In the genomic region with DNA sequence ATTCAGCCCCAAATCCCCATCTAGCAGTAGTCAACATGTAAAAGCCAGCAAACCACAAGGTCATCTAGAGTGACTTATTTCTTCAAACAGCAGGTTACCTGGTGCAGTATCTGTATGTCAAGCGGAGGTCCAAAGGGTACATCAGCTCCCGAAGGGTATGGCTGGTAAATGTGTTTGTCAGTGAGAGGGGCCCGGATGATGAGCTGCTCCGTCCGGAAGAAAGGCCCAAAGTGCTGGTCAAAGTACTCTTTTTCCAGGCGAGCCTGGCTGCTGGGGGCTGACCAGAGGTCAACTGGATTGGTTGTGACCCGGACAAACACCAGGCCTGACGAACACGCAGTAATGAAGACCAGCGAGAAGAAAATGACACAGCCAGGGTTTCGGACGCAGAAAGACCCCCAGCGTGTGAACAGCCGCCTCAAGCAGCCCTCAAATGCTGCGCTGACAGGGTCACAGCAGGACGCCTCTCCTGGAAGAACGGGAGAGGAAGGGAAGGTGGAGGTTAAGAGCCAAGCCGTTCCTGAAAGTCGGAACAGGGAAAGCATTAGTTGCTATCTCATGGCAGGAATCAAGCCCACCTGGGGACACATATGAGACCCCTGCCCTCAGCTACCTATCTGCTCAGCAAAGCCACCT, we compare ENCODE assay signal across 1 cellular context.
TF ChIP-seq lines count a peak whose summit lies in the region.

No MANE protein-coding gene starts in this region.

TF ChIP-seq in HepG2, 621 proteins besides CTCF, POLR2A, EP300 and RAD21 (continued from another document and continues in another):
- TF ChIP-seq, protein P1, sequence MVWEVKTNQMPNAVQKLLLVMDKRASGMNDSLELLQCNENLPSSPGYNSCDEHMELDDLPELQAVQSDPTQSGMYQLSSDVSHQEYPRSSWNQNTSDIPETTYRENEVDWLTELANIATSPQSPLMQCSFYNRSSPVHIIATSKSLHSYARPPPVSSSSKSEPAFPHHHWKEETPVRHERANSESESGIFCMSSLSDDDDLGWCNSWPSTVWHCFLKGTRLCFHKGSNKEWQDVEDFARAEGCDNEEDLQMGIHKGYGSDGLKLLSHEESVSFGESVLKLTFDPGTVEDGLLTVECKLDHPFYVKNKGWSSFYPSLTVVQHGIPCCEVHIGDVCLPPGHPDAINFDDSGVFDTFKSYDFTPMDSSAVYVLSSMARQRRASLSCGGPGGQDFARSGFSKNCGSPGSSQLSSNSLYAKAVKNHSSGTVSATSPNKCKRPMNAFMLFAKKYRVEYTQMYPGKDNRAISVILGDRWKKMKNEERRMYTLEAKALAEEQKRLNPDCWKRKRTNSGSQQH (CRISPR knock-in tag; IDR thresholded peaks at IDR 0.05; ENCODE audit: low read depth): no peak
- TF ChIP-seq ZNF260 (CRISPR knock-in tag; IDR thresholded peaks at IDR 0.05; ENCODE audit: borderline replicate concordance, low read depth) (no peak), ASH2L (IDR thresholded peaks at IDR 0.05; ENCODE audit: insufficient read length, low read depth, low read length) (peak; percentile 90), PPARG (CRISPR knock-in tag; conservative IDR thresholded peaks at IDR 0.05) (peak; percentile 78), MAFK (conservative IDR thresholded peaks at IDR 0.05 in 1 of 2, IDR thresholded peaks at IDR 0.05 in 1 of 2; ENCODE audit: low read length in 2 of 2) (no peak), MATR3 (CRISPR knock-in tag; IDR thresholded peaks at IDR 0.05) (no peak), SNRNP70 (IDR thresholded peaks at IDR 0.05; ENCODE audit: low read depth, low read length) (no peak), AKAP8 (CRISPR knock-in tag; IDR thresholded peaks at IDR 0.05) (0 out of 2 replicates have a peak, but pooled peaks have one; percentile 47), FOXC1 (CRISPR knock-in tag; IDR thresholded peaks at IDR 0.05; ENCODE audit: borderline replicate concordance) (0 out of 2 replicates have a peak, but pooled peaks have one; percentile 51), ZFP62 (CRISPR knock-in tag; IDR thresholded peaks at IDR 0.05) (no peak), BRD4 (CRISPR knock-in tag; IDR thresholded peaks at IDR 0.05) (peak; percentile 84; the same call in 1 of the 2 replicates), SIX1 (CRISPR knock-in tag; IDR thresholded peaks at IDR 0.05; ENCODE audit: borderline replicate concordance) (no peak; the same call in none of the 2 replicates), KLF13 (CRISPR knock-in tag; IDR thresholded peaks at IDR 0.05) (no peak), RNF2 (conservative IDR thresholded peaks at IDR 0.05; ENCODE audit: low read depth) (no peak), RXRB (CRISPR knock-in tag; IDR thresholded peaks at IDR 0.05; ENCODE audit: borderline replicate concordance) (peak; percentile 94), YEATS2 (CRISPR knock-in tag; IDR thresholded peaks at IDR 0.05; ENCODE audit: borderline replicate concordance) (peak; percentile 79; the same call in 1 of the 2 replicates), NFE2L1 (CRISPR knock-in tag; IDR thresholded peaks at IDR 0.05; ENCODE audit: borderline replicate concordance) (no peak), ZNF607 (CRISPR knock-in tag; IDR thresholded peaks at IDR 0.05; ENCODE audit: borderline replicate concordance) (no peak), JUN (CRISPR knock-in tag; IDR thresholded peaks at IDR 0.05) (no peak), ATAD3A (CRISPR knock-in tag; IDR thresholded peaks at IDR 0.05) (no peak), ZNF326 (CRISPR knock-in tag; IDR thresholded peaks at IDR 0.05; ENCODE audit: borderline replicate concordance) (no peak)
- TF ChIP-seq, protein P2, sequence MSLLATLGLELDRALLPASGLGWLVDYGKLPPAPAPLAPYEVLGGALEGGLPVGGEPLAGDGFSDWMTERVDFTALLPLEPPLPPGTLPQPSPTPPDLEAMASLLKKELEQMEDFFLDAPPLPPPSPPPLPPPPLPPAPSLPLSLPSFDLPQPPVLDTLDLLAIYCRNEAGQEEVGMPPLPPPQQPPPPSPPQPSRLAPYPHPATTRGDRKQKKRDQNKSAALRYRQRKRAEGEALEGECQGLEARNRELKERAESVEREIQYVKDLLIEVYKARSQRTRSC (CRISPR knock-in tag; IDR thresholded peaks at IDR 0.05; ENCODE audit: low read depth): no peak
- TF ChIP-seq, protein P3, sequence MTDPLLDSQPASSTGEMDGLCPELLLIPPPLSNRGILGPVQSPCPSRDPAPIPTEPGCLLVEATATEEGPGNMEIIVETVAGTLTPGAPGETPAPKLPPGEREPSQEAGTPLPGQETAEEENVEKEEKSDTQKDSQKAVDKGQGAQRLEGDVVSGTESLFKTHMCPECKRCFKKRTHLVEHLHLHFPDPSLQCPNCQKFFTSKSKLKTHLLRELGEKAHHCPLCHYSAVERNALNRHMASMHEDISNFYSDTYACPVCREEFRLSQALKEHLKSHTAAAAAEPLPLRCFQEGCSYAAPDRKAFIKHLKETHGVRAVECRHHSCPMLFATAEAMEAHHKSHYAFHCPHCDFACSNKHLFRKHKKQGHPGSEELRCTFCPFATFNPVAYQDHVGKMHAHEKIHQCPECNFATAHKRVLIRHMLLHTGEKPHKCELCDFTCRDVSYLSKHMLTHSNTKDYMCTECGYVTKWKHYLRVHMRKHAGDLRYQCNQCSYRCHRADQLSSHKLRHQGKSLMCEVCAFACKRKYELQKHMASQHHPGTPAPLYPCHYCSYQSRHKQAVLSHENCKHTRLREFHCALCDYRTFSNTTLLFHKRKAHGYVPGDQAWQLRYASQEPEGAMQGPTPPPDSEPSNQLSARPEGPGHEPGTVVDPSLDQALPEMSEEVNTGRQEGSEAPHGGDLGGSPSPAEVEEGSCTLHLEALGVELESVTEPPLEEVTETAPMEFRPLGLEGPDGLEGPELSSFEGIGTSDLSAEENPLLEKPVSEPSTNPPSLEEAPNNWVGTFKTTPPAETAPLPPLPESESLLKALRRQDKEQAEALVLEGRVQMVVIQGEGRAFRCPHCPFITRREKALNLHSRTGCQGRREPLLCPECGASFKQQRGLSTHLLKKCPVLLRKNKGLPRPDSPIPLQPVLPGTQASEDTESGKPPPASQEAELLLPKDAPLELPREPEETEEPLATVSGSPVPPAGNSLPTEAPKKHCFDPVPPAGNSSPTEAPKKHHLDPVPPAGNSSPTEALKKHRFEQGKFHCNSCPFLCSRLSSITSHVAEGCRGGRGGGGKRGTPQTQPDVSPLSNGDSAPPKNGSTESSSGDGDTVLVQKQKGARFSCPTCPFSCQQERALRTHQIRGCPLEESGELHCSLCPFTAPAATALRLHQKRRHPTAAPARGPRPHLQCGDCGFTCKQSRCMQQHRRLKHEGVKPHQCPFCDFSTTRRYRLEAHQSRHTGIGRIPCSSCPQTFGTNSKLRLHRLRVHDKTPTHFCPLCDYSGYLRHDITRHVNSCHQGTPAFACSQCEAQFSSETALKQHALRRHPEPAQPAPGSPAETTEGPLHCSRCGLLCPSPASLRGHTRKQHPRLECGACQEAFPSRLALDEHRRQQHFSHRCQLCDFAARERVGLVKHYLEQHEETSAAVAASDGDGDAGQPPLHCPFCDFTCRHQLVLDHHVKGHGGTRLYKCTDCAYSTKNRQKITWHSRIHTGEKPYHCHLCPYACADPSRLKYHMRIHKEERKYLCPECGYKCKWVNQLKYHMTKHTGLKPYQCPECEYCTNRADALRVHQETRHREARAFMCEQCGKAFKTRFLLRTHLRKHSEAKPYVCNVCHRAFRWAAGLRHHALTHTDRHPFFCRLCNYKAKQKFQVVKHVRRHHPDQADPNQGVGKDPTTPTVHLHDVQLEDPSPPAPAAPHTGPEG (CRISPR knock-in tag; IDR thresholded peaks at IDR 0.05): peak; percentile 76; the same call in 1 of the 2 replicates
- TF ChIP-seq, protein P4, sequence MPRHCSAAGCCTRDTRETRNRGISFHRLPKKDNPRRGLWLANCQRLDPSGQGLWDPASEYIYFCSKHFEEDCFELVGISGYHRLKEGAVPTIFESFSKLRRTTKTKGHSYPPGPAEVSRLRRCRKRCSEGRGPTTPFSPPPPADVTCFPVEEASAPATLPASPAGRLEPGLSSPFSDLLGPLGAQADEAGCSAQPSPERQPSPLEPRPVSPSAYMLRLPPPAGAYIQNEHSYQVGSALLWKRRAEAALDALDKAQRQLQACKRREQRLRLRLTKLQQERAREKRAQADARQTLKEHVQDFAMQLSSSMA (CRISPR knock-in tag; IDR thresholded peaks at IDR 0.05): no peak; the same call in 1 of the 2 replicates
- TF ChIP-seq, protein P5, sequence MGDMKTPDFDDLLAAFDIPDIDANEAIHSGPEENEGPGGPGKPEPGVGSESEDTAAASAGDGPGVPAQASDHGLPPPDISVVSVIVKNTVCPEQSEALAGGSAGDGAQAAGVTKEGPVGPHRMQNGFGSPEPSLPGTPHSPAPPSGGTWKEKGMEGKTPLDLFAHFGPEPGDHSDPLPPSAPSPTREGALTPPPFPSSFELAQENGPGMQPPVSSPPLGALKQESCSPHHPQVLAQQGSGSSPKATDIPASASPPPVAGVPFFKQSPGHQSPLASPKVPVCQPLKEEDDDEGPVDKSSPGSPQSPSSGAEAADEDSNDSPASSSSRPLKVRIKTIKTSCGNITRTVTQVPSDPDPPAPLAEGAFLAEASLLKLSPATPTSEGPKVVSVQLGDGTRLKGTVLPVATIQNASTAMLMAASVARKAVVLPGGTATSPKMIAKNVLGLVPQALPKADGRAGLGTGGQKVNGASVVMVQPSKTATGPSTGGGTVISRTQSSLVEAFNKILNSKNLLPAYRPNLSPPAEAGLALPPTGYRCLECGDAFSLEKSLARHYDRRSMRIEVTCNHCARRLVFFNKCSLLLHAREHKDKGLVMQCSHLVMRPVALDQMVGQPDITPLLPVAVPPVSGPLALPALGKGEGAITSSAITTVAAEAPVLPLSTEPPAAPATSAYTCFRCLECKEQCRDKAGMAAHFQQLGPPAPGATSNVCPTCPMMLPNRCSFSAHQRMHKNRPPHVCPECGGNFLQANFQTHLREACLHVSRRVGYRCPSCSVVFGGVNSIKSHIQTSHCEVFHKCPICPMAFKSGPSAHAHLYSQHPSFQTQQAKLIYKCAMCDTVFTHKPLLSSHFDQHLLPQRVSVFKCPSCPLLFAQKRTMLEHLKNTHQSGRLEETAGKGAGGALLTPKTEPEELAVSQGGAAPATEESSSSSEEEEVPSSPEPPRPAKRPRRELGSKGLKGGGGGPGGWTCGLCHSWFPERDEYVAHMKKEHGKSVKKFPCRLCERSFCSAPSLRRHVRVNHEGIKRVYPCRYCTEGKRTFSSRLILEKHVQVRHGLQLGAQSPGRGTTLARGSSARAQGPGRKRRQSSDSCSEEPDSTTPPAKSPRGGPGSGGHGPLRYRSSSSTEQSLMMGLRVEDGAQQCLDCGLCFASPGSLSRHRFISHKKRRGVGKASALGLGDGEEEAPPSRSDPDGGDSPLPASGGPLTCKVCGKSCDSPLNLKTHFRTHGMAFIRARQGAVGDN (CRISPR knock-in tag; IDR thresholded peaks at IDR 0.05): peak; percentile 100
- TF ChIP-seq, protein P6, sequence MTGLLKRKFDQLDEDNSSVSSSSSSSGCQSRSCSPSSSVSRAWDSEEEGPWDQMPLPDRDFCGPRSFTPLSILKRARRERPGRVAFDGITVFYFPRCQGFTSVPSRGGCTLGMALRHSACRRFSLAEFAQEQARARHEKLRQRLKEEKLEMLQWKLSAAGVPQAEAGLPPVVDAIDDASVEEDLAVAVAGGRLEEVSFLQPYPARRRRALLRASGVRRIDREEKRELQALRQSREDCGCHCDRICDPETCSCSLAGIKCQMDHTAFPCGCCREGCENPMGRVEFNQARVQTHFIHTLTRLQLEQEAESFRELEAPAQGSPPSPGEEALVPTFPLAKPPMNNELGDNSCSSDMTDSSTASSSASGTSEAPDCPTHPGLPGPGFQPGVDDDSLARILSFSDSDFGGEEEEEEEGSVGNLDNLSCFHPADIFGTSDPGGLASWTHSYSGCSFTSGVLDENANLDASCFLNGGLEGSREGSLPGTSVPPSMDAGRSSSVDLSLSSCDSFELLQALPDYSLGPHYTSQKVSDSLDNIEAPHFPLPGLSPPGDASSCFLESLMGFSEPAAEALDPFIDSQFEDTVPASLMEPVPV (CRISPR knock-in tag; IDR thresholded peaks at IDR 0.05): peak; percentile 71
- TF ChIP-seq, protein P7, sequence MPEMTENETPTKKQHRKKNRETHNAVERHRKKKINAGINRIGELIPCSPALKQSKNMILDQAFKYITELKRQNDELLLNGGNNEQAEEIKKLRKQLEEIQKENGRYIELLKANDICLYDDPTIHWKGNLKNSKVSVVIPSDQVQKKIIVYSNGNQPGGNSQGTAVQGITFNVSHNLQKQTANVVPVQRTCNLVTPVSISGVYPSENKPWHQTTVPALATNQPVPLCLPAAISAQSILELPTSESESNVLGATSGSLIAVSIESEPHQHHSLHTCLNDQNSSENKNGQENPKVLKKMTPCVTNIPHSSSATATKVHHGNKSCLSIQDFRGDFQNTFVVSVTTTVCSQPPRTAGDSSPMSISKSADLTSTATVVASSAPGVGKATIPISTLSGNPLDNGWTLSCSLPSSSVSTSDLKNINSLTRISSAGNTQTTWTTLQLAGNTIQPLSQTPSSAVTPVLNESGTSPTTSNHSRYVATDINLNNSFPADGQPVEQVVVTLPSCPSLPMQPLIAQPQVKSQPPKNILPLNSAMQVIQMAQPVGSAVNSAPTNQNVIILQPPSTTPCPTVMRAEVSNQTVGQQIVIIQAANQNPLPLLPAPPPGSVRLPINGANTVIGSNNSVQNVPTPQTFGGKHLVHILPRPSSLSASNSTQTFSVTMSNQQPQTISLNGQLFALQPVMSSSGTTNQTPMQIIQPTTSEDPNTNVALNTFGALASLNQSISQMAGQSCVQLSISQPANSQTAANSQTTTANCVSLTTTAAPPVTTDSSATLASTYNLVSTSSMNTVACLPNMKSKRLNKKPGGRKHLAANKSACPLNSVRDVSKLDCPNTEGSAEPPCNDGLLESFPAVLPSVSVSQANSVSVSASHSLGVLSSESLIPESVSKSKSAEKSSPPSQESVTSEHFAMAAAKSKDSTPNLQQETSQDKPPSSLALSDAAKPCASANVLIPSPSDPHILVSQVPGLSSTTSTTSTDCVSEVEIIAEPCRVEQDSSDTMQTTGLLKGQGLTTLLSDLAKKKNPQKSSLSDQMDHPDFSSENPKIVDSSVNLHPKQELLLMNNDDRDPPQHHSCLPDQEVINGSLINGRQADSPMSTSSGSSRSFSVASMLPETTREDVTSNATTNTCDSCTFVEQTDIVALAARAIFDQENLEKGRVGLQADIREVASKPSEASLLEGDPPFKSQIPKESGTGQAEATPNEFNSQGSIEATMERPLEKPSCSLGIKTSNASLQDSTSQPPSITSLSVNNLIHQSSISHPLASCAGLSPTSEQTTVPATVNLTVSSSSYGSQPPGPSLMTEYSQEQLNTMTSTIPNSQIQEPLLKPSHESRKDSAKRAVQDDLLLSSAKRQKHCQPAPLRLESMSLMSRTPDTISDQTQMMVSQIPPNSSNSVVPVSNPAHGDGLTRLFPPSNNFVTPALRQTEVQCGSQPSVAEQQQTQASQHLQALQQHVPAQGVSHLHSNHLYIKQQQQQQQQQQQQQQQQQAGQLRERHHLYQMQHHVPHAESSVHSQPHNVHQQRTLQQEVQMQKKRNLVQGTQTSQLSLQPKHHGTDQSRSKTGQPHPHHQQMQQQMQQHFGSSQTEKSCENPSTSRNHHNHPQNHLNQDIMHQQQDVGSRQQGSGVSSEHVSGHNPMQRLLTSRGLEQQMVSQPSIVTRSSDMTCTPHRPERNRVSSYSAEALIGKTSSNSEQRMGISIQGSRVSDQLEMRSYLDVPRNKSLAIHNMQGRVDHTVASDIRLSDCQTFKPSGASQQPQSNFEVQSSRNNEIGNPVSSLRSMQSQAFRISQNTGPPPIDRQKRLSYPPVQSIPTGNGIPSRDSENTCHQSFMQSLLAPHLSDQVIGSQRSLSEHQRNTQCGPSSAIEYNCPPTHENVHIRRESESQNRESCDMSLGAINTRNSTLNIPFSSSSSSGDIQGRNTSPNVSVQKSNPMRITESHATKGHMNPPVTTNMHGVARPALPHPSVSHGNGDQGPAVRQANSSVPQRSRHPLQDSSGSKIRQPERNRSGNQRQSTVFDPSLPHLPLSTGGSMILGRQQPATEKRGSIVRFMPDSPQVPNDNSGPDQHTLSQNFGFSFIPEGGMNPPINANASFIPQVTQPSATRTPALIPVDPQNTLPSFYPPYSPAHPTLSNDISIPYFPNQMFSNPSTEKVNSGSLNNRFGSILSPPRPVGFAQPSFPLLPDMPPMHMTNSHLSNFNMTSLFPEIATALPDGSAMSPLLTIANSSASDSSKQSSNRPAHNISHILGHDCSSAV (CRISPR knock-in tag; IDR thresholded peaks at IDR 0.05; ENCODE audit: borderline replicate concordance): no peak
